ENCODE assay signal across 20 cellular contexts in the genomic region with DNA sequence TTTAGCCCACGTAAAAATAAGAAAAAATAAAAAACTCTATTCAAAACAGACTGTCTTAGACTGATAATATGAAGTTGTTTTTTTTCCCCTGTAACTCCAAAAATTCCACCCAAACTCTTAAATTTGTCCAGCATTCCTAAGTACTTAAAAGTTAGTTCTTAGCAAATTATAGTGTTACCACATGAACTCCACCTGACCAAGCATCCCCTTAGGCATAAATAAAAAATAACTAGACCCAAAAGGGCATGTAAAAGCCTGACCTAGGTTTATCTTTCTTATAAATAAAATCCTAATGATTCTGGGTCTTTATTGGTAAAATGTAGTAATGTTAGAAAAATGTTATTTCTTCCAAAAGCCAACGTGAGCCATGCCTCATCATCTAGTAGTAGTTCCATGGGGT.
"Had no signal": no experiment of that assay in that cellular context is flagged by ENCODE, and none has a peak within 500 bp of the region (broad histone marks: within the 10 kb centered on the region; RNA-seq: fewer than 3 reads in every experiment).

No MANE protein-coding gene starts in this region.

- H3K4me3 ChIP-seq: gastrocnemius medialis, lung, prostate gland, sigmoid colon, stomach, thyroid gland, vagina had no signal

- ATAC-seq: esophagus mucosa; gastrocnemius medialis; natural killer cell treated with Interleukin-12 subunit alpha and Interleukin-12 subunit beta and Interleukin-15 and Interleukin-18, amount 100 ng/mL, for 72 hours; right cardiac atrium; stimulated activated effector memory CD8-positive, alpha-beta T cell treated with anti-CD3 and anti-CD28 coated beads, Interleukin-12 subunit alpha, Interleukin-12 subunit beta, amount 100 ng/mL, for 72 hours had no signal

- H3K9me3 ChIP-seq: gastrocnemius medialis, neutrophil, prostate gland, sigmoid colon, stomach, thyroid gland, vagina had no signal

- H3K36me3 ChIP-seq: neutrophil, prostate gland had no signal

- DNase-seq: effector CD8-positive, alpha-beta T cell; endodermal cell; gastrocnemius medialis; head of caudate nucleus; right cardiac atrium; sigmoid colon; stimulated activated CD4-positive, alpha-beta T cell treated with anti-CD3 and anti-CD28 coated beads, Interleukin-2, amount 100 ng/mL, for 24 hours; stimulated activated CD4-positive, alpha-beta T cell treated with anti-CD3 and anti-CD28 coated beads, Interleukin-4, amount 100 ng/mL, for 24 hours; stimulated activated naive CD4-positive, alpha-beta T cell treated with Interleukin-2 at 50 U/mL for 16 hours; stomach; thyroid gland had no signal

- H3K27me3 ChIP-seq: gastrocnemius medialis, neutrophil, sigmoid colon, stomach, thyroid gland, vagina had no signal

- H3K27ac ChIP-seq: gastrocnemius medialis, parathyroid adenoma, prostate gland, sigmoid colon, stomach, thyroid gland had no signal

- H3K4me1 ChIP-seq: parathyroid adenoma, prostate gland had no signal

- FAIRE-seq: keratinocyte had no signal
